Comparison of ENCODE assay signal across 1 cellular context in genomic region chr10:126242352-126243260, GRCh38.
TF ChIP-seq lines count a peak whose summit lies in the region.

No MANE protein-coding gene starts in this region.

TF ChIP-seq in HEK293, 187 proteins besides CTCF, POLR2A, EP300 and RAD21 (continued from another document):
- TF ChIP-seq, protein P1, sequence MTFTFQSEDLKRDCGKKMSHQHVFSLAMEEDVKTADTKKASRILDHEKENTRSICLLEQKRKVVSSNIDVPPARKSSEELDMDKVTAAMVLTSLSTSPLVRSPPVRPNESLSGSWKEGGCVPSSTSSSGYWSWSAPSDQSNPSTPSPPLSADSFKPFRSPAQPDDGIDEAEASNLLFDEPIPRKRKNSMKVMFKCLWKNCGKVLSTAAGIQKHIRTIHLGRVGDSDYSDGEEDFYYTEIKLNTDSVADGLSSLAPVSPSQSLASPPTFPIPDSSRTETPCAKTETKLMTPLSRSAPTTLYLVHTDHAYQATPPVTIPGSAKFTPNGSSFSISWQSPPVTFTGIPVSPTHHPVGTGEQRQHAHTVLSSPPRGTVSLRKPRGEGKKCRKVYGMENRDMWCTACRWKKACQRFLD (tag by site-specific recombination; IDR thresholded peaks at IDR 0.05), result no peak
- TF ChIP-seq, protein P2, sequence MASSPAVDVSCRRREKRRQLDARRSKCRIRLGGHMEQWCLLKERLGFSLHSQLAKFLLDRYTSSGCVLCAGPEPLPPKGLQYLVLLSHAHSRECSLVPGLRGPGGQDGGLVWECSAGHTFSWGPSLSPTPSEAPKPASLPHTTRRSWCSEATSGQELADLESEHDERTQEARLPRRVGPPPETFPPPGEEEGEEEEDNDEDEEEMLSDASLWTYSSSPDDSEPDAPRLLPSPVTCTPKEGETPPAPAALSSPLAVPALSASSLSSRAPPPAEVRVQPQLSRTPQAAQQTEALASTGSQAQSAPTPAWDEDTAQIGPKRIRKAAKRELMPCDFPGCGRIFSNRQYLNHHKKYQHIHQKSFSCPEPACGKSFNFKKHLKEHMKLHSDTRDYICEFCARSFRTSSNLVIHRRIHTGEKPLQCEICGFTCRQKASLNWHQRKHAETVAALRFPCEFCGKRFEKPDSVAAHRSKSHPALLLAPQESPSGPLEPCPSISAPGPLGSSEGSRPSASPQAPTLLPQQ (tag by site-specific recombination; IDR thresholded peaks at IDR 0.05), result 0 out of 2 replicates have a peak, but pooled peaks have one; percentile 27
- TF ChIP-seq ZNF473 (tag by site-specific recombination; IDR thresholded peaks at IDR 0.05) (no peak), ZNF600 (tag by site-specific recombination; IDR thresholded peaks at IDR 0.05) (peak; percentile 96), REPIN1 (tag by site-specific recombination; IDR thresholded peaks at IDR 0.05; ENCODE audit: low read depth) (no peak), ZNF112 (tag by site-specific recombination; IDR thresholded peaks at IDR 0.05) (no peak), ZNF530 (tag by site-specific recombination; IDR thresholded peaks at IDR 0.05; ENCODE audit: low read depth) (no peak), ZNF2 (tag by site-specific recombination; IDR thresholded peaks at IDR 0.05) (peak; percentile 40; the same call in 1 of the 2 replicates), ZNF302 (tag by site-specific recombination; IDR thresholded peaks at IDR 0.05; ENCODE audit: low read depth) (no peak), ZBTB20 (tag by site-specific recombination; IDR thresholded peaks at IDR 0.05) (no peak), ZNF580 (tag by site-specific recombination; IDR thresholded peaks at IDR 0.05) (peak; percentile 38; the same call in 1 of the 2 replicates), ZNF560 (tag by site-specific recombination; IDR thresholded peaks at IDR 0.05; ENCODE audit: borderline replicate concordance) (no peak), ZNF629 (tag by site-specific recombination; IDR thresholded peaks at IDR 0.05) (peak; percentile 90), KLF8 (tag by site-specific recombination; IDR thresholded peaks at IDR 0.05) (peak; percentile 44; the same call in 1 of the 2 replicates), ZEB2 (tag by site-specific recombination; IDR thresholded peaks at IDR 0.05) (peak; percentile 82), ZNF785 (tag by site-specific recombination; IDR thresholded peaks at IDR 0.05) (no peak), ZFP69B (tag by site-specific recombination; IDR thresholded peaks at IDR 0.05) (no peak), ZNF670 (tag by site-specific recombination; IDR thresholded peaks at IDR 0.05; ENCODE audit: low read depth) (no peak), ZNF214 (tag by site-specific recombination; IDR thresholded peaks at IDR 0.05; ENCODE audit: borderline replicate concordance) (no peak), ZSCAN30 (tag by site-specific recombination; IDR thresholded peaks at IDR 0.05) (peak; percentile 82), ZNF335 (tag by site-specific recombination; conservative IDR thresholded peaks at IDR 0.05) (peak; percentile 99), HOXD13 (CRISPR knock-in tag; IDR thresholded peaks at IDR 0.05; ENCODE audit: borderline replicate concordance) (no peak), GLI4 (tag by site-specific recombination; IDR thresholded peaks at IDR 0.05) (no peak), ZNF843 (tag by site-specific recombination; IDR thresholded peaks at IDR 0.05) (0 out of 2 replicates have a peak, but pooled peaks have one; percentile 19), ZFHX2 (tag by site-specific recombination; conservative IDR thresholded peaks at IDR 0.05) (peak; percentile 54; the same call in 1 of the 2 replicates), ATF2 (tag by site-specific recombination; IDR thresholded peaks at IDR 0.05; ENCODE audit: low read depth) (peak; percentile 50; the same call in 1 of the 2 replicates), ZNF768 (tag by site-specific recombination; IDR thresholded peaks at IDR 0.05) (no peak), KLF1 (tag by site-specific recombination; IDR thresholded peaks at IDR 0.05) (peak; percentile 50), ZNF585B (tag by site-specific recombination; IDR thresholded peaks at IDR 0.05) (no peak), ZFP41 (tag by site-specific recombination; IDR thresholded peaks at IDR 0.05; ENCODE audit: borderline replicate concordance) (no peak), ZNF121 (tag by site-specific recombination; IDR thresholded peaks at IDR 0.05) (no peak), GLIS2 (tag by site-specific recombination; IDR thresholded peaks at IDR 0.05) (peak; percentile 54), MEIS1 (CRISPR knock-in tag; IDR thresholded peaks at IDR 0.05; ENCODE audit: borderline replicate concordance) (no peak), ZNF132 (tag by site-specific recombination; IDR thresholded peaks at IDR 0.05; ENCODE audit: borderline replicate concordance) (no peak), ZIC2 (tag by site-specific recombination; IDR thresholded peaks at IDR 0.05) (peak; percentile 23; the same call in 1 of the 2 replicates), ZNF830 (tag by site-specific recombination; IDR thresholded peaks at IDR 0.05; ENCODE audit: low read depth) (no peak), ZNF221 (tag by site-specific recombination; IDR thresholded peaks at IDR 0.05; ENCODE audit: borderline replicate concordance) (no peak)
- TF ChIP-seq, protein P3, sequence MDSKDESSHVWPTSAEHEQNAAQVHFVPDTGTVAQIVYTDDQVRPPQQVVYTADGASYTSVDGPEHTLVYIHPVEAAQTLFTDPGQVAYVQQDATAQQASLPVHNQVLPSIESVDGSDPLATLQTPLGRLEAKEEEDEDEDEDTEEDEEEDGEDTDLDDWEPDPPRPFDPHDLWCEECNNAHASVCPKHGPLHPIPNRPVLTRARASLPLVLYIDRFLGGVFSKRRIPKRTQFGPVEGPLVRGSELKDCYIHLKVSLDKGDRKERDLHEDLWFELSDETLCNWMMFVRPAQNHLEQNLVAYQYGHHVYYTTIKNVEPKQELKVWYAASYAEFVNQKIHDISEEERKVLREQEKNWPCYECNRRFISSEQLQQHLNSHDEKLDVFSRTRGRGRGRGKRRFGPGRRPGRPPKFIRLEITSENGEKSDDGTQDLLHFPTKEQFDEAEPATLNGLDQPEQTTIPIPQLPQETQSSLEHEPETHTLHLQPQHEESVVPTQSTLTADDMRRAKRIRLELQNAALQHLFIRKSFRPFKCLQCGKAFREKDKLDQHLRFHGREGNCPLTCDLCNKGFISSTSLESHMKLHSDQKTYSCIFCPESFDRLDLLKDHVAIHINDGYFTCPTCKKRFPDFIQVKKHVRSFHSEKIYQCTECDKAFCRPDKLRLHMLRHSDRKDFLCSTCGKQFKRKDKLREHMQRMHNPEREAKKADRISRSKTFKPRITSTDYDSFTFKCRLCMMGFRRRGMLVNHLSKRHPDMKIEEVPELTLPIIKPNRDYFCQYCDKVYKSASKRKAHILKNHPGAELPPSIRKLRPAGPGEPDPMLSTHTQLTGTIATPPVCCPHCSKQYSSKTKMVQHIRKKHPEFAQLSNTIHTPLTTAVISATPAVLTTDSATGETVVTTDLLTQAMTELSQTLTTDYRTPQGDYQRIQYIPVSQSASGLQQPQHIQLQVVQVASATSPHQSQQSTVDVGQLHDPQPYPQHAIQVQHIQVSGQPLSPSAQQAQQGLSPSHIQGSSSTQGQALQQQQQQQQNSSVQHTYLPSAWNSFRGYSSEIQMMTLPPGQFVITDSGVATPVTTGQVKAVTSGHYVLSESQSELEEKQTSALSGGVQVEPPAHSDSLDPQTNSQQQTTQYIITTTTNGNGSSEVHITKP (tag by site-specific recombination; IDR thresholded peaks at IDR 0.05), result peak; percentile 70
- TF ChIP-seq, protein P4, sequence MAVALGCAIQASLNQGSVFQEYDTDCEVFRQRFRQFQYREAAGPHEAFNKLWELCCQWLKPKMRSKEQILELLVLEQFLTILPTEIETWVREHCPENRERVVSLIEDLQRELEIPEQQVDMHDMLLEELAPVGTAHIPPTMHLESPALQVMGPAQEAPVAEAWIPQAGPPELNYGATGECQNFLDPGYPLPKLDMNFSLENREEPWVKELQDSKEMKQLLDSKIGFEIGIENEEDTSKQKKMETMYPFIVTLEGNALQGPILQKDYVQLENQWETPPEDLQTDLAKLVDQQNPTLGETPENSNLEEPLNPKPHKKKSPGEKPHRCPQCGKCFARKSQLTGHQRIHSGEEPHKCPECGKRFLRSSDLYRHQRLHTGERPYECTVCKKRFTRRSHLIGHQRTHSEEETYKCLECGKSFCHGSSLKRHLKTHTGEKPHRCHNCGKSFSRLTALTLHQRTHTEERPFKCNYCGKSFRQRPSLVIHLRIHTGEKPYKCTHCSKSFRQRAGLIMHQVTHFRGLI (tag by site-specific recombination; IDR thresholded peaks at IDR 0.05), result no peak
- TF ChIP-seq, protein P5, sequence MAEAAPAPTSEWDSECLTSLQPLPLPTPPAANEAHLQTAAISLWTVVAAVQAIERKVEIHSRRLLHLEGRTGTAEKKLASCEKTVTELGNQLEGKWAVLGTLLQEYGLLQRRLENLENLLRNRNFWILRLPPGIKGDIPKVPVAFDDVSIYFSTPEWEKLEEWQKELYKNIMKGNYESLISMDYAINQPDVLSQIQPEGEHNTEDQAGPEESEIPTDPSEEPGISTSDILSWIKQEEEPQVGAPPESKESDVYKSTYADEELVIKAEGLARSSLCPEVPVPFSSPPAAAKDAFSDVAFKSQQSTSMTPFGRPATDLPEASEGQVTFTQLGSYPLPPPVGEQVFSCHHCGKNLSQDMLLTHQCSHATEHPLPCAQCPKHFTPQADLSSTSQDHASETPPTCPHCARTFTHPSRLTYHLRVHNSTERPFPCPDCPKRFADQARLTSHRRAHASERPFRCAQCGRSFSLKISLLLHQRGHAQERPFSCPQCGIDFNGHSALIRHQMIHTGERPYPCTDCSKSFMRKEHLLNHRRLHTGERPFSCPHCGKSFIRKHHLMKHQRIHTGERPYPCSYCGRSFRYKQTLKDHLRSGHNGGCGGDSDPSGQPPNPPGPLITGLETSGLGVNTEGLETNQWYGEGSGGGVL (tag by site-specific recombination; IDR thresholded peaks at IDR 0.05), result no peak
- TF ChIP-seq, protein P6, sequence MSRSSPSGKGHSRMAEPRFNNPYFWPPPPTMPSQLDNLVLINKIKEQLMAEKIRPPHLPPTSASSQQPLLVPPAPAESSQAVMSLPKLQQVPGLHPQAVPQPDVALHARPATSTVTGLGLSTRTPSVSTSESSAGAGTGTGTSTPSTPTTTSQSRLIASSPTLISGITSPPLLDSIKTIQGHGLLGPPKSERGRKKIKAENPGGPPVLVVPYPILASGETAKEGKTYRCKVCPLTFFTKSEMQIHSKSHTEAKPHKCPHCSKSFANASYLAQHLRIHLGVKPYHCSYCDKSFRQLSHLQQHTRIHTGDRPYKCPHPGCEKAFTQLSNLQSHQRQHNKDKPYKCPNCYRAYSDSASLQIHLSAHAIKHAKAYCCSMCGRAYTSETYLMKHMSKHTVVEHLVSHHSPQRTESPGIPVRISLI (tag by site-specific recombination; IDR thresholded peaks at IDR 0.05), result no peak
- TF ChIP-seq, protein P7, sequence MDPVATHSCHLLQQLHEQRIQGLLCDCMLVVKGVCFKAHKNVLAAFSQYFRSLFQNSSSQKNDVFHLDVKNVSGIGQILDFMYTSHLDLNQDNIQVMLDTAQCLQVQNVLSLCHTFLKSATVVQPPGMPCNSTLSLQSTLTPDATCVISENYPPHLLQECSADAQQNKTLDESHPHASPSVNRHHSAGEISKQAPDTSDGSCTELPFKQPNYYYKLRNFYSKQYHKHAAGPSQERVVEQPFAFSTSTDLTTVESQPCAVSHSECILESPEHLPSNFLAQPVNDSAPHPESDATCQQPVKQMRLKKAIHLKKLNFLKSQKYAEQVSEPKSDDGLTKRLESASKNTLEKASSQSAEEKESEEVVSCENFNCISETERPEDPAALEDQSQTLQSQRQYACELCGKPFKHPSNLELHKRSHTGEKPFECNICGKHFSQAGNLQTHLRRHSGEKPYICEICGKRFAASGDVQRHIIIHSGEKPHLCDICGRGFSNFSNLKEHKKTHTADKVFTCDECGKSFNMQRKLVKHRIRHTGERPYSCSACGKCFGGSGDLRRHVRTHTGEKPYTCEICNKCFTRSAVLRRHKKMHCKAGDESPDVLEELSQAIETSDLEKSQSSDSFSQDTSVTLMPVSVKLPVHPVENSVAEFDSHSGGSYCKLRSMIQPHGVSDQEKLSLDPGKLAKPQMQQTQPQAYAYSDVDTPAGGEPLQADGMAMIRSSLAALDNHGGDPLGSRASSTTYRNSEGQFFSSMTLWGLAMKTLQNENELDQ (tag by site-specific recombination; IDR thresholded peaks at IDR 0.05; ENCODE audit: low read depth), result no peak
- TF ChIP-seq, protein P8, sequence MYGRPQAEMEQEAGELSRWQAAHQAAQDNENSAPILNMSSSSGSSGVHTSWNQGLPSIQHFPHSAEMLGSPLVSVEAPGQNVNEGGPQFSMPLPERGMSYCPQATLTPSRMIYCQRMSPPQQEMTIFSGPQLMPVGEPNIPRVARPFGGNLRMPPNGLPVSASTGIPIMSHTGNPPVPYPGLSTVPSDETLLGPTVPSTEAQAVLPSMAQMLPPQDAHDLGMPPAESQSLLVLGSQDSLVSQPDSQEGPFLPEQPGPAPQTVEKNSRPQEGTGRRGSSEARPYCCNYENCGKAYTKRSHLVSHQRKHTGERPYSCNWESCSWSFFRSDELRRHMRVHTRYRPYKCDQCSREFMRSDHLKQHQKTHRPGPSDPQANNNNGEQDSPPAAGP (tag by site-specific recombination; IDR thresholded peaks at IDR 0.05), result 0 out of 2 replicates have a peak, but pooled peaks have one; percentile 43
